ENCODE assay signal across 19 cellular contexts in the genomic region with DNA sequence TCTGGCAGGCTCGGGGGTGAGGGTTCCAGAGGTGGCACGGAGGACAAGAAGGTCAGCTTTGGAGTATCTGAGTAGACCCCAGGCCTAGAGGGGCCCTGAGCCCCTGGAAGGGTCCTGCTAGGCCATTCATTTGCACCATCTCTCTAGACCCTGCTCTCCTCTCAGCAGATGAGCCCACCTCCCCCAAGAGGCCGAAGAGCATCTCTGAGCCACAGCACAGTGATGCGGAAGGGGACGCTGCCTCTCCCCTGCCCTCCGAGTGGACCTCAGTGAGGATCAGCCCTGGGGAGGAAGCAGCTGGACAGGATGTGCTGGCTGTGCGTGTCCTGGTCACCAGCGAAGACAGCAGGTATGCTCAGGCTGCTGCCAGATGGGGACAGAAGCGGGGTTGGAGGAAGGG.
DNase-seq lines count a peak whose midpoint lies in the region; ATAC-seq and TF ChIP-seq lines count a peak whose summit lies in the region.
"Had no signal": no experiment of that assay in that cellular context is flagged by ENCODE, and none has a peak within 500 bp of the region (broad histone marks: within the 10 kb centered on the region; RNA-seq: fewer than 3 reads in every experiment).

No MANE protein-coding gene starts in this region.

- no peaks in the 10 kb centered on the region for H3K9me3 ChIP-seq in ascending aorta
- H3K9me3 ChIP-seq: BE2C, SJCRH30 had no signal

- H3K4me1 ChIP-seq in ascending aorta = peaks cover 0 to 3% of the 10 kb centered on the region in 2 donors
- H3K4me1 ChIP-seq: BE2C, SJCRH30 had no signal

- peaks cover 0 to 5% of the 10 kb centered on the region in 2 donors for H3K36me3 ChIP-seq in ascending aorta
- H3K36me3 ChIP-seq: BE2C, SJCRH30 had no signal

- no peak overlapping the region for H3K4me3 Mint-ChIP-seq in activated CD4-positive, alpha-beta T cell treated with anti-CD3 and anti-CD28 coated beads, Interleukin-2, amount 10 ng/mL, durations not matched to agents 7 days and 5 days
- H3K4me3 Mint-ChIP-seq: CD4-positive, alpha-beta T cell had no signal

- no peaks in the 10 kb centered on the region for H3K27me3 Mint-ChIP-seq in activated CD4-positive, alpha-beta T cell treated with anti-CD3 and anti-CD28 coated beads, Interleukin-2, amount 10 ng/mL, durations not matched to agents 7 days and 5 days
- H3K27me3 Mint-ChIP-seq: CD4-positive, alpha-beta T cell had no signal

- H3K4me1 Mint-ChIP-seq in activated CD4-positive, alpha-beta T cell treated with anti-CD3 and anti-CD28 coated beads, Interleukin-2, amount 10 ng/mL, durations not matched to agents 7 days and 5 days = no peaks in the 10 kb centered on the region

- POLR2A ChIA-PET in activated CD4-positive, alpha-beta T cell treated with anti-CD3 and anti-CD28 coated beads, Interleukin-2, amount 10 ng/mL, durations not matched to agents 7 days and 5 days (lab: Charles Lee) = no interaction called here

- no peaks in the 10 kb centered on the region for H3K9me3 Mint-ChIP-seq in activated CD4-positive, alpha-beta T cell treated with anti-CD3 and anti-CD28 coated beads, Interleukin-2, amount 10 ng/mL, durations not matched to agents 7 days and 5 days
- H3K9me3 Mint-ChIP-seq: CD4-positive, alpha-beta T cell had no signal

- no peaks in the 10 kb centered on the region for H3K27me3 ChIP-seq in ascending aorta
- H3K27me3 ChIP-seq: BE2C, SJCRH30 had no signal

- intact Hi-C loops in cardiac septum (cut with DNase I) = loop anchor here (2.0 kb wide), 1 partner anchor 187 kb away; no protein-coding TSS in a partner anchor
- intact Hi-C loops in left cardiac atrium (cut with DNase I) = loop anchor here (10.0 kb wide), 1 partner anchor 341 kb away; no protein-coding TSS in a partner anchor
- intact Hi-C loops in ascending aorta (cut with DNase I) = no loop called here

- DNase-seq in cardiac septum (ENCODE audit: low spot score) = peak; percentile 70
- DNase-seq in left cardiac atrium = no peak
- peak; percentile 1 to 58 for DNase-seq in ascending aorta (ENCODE audit: low spot score in 2 of 2)
- peak; percentile 78 for DNase-seq in mesenteric fat pad (ENCODE audit: low spot score)
- no peak for DNase-seq in activated CD4-positive, alpha-beta T cell treated with anti-CD3 and anti-CD28 coated beads, Interleukin-2, amount 10 ng/mL, durations not matched to agents 7 days and 5 days
- DNase-seq: BE2C; Calu3; CD4-positive, alpha-beta T cell; GM23248; NCI-H1930; NCI-H2171; NCI-H446 treated with DMSO at 0.1 percent for 48 hours; PC-3; SJCRH30 had no signal

- no peak overlapping the region for H3K27ac ChIP-seq in ascending aorta
- H3K27ac ChIP-seq: GM23248, HL-60, RWPE1, SJCRH30 had no signal

- H3K36me3 Mint-ChIP-seq in activated CD4-positive, alpha-beta T cell treated with anti-CD3 and anti-CD28 coated beads, Interleukin-2, amount 10 ng/mL, durations not matched to agents 7 days and 5 days (ENCODE audit: low read depth) = no peaks in the 10 kb centered on the region

- no peak for TF ChIP-seq CTCF in ascending aorta (IDR thresholded peaks at IDR 0.05)

- H3K4me3 ChIP-seq in ascending aorta = no peak overlapping the region
- H3K4me3 ChIP-seq: GM23248, SJCRH30 had no signal

- ATAC-seq in left cardiac atrium = no peak
- ATAC-seq in HG02798 (IDR thresholded peaks at IDR 0.05; ENCODE audit: poor library complexity, unreplicated experiment) = no peak
- no peak for ATAC-seq in GM21825 (IDR thresholded peaks at IDR 0.05; ENCODE audit: unreplicated experiment)
- ATAC-seq: HCT116, PC-3 had no signal

- no peak overlapping the region for H3K27ac Mint-ChIP-seq in activated CD4-positive, alpha-beta T cell treated with anti-CD3 and anti-CD28 coated beads, Interleukin-2, amount 10 ng/mL, durations not matched to agents 7 days and 5 days
- H3K27ac Mint-ChIP-seq: CD4-positive, alpha-beta T cell had no signal

- CTCF ChIA-PET in activated CD4-positive, alpha-beta T cell treated with anti-CD3 and anti-CD28 coated beads, Interleukin-2, amount 10 ng/mL, durations not matched to agents 7 days and 5 days (lab: Charles Lee) = interaction anchor here (0.9 kb wide), 1 partner anchor 13 kb away, joined by 3 read pairs; no protein-coding TSS in a partner anchor

Comparison
In these comparisons a context has a peak if more than half of its experiments do, and no peak if none do; other contexts are left out.
1. DNase-seq: peak in cardiac septum (single experiment), ascending aorta (2 of 2) and mesenteric fat pad (single experiment); none in left cardiac atrium (single experiment) and activated CD4-positive, alpha-beta T cell treated with anti-CD3 and anti-CD28 coated beads, Interleukin-2, amount 10 ng/mL, durations not matched to agents 7 days and 5 days (single experiment).